Comparison of ENCODE assay signal across 22 cellular contexts in genomic region chr15:99275525-99276128, GRCh38. TPM values are rescaled to one million over a fixed set of nuclear protein-coding genes. Genes with fewer than 3 reads are reported as not detected.
A peak's percentile ranks its signal among the peaks of the same experiment; 100 is the strongest.
DNase-seq lines count a peak whose midpoint lies in the region; ATAC-seq and TF ChIP-seq lines count a peak whose summit lies in the region.
"Had no signal": no experiment of that assay in that cellular context is flagged by ENCODE, and none has a peak within 500 bp of the region (broad histone marks: within the 10 kb centered on the region; RNA-seq: fewer than 3 reads in every experiment).

No MANE protein-coding gene starts in this region.

- H4K91ac ChIP-seq in mesenchymal stem cell (ENCODE audit: low read length): no peak overlapping the region

- peak overlapping the region; percentile 41 for H3K4me3 ChIP-seq in Jurkat, Clone E6-1 (ENCODE audit: low read length)
- H3K4me3 ChIP-seq in mesenchymal stem cell (ENCODE audit: insufficient read depth in 1 of 2, low read depth in 1 of 2, low read length in 2 of 2) (no peak overlapping the region), A673 (ENCODE audit: low read depth, low read length, poor library complexity, severe bottlenecking) (no peak overlapping the region)
- H3K4me3 ChIP-seq: dorsolateral prefrontal cortex, heart left ventricle, sigmoid colon, tibial artery had no signal

- H2BK5ac ChIP-seq in mesenchymal stem cell (ENCODE audit: low read depth, low read length, poor library complexity, severe bottlenecking): peak overlapping the region; percentile 12

- POLR2A ChIA-PET in A673 (lab: Charles Lee; ENCODE audit: low non-redundant PET): no interaction called here

- no peak overlapping the region for H2BK120ac ChIP-seq in mesenchymal stem cell (ENCODE audit: low read depth, low read length)

- H3K4ac ChIP-seq in mesenchymal stem cell (ENCODE audit: low read depth in 1 of 2, low read length in 2 of 2): no peak overlapping the region

- H3K23ac ChIP-seq in mesenchymal stem cell (ENCODE audit: low read length in 2 of 2): no peak overlapping the region

- H3K79me1 ChIP-seq in mesenchymal stem cell (replicated peaks; ENCODE audit: low read length, poor library complexity, severe bottlenecking): peaks cover 11% of the 10 kb centered on the region

- H3K18ac ChIP-seq in mesenchymal stem cell (ENCODE audit: low read depth in 1 of 2, low read length in 2 of 2): no peak overlapping the region

- H3K9me3 ChIP-seq in mesenchymal stem cell (ENCODE audit: control insufficient read depth, low read length): no peaks in the 10 kb centered on the region
- no peaks in the 10 kb centered on the region for H3K9me3 ChIP-seq in A673 (ENCODE audit: low read depth, low read length, poor library complexity, severe bottlenecking)
- H3K9me3 ChIP-seq: heart left ventricle, neutrophil, sigmoid colon, tibial artery had no signal

- no peak overlapping the region for H3K9ac ChIP-seq in mesenchymal stem cell (ENCODE audit: low read length)

- H2AK5ac ChIP-seq in mesenchymal stem cell (ENCODE audit: low read length, severe bottlenecking): no peak overlapping the region

- H3K36me3 ChIP-seq in mesenchymal stem cell (ENCODE audit: control insufficient read depth in 1 of 2, insufficient read depth in 2 of 2, low read depth in 1 of 2, low read length in 2 of 2): peaks cover 0 to 6% of the 10 kb centered on the region in 2 experiments
- H3K36me3 ChIP-seq in A673 (ENCODE audit: insufficient read depth, low read length, poor library complexity, severe bottlenecking): no peaks in the 10 kb centered on the region
- H3K36me3 ChIP-seq: neutrophil, sigmoid colon, tibial artery had no signal

- H3K27me3 ChIP-seq in mesenchymal stem cell (ENCODE audit: control insufficient read depth in 1 of 2, insufficient read depth in 1 of 2, low read length in 2 of 2) (no peaks in the 10 kb centered on the region), A673 (replicated peaks; ENCODE audit: insufficient read depth, low read depth, low read length, poor library complexity) (no peaks in the 10 kb centered on the region)
- H3K27me3 ChIP-seq: dorsolateral prefrontal cortex, heart left ventricle, neutrophil, sigmoid colon, tibial artery had no signal

- H3K4me1 ChIP-seq in mesenchymal stem cell (ENCODE audit: control insufficient read depth, insufficient read depth, low read depth, low read length) (no peaks in the 10 kb centered on the region), A673 (ENCODE audit: insufficient read depth, low read length, poor library complexity, severe bottlenecking) (no peaks in the 10 kb centered on the region)

- no peak overlapping the region for H3K14ac ChIP-seq in mesenchymal stem cell (ENCODE audit: low read length in 2 of 2)

- CTCF ChIA-PET in A673 (lab: Charles Lee): no interaction called here

- peak; percentile 10 to 28 (median 21) for DNase-seq in NCI-H1417 (lab: John Stamatoyannopoulos, UW)
- no peak for DNase-seq in NCI-H1417 treated with DMSO at 0.1 percent for 48 hours (lab: John Stamatoyannopoulos, UW)
- peak; percentile 90 for DNase-seq in Jurkat, Clone E6-1 (ENCODE audit: low read depth, low spot score)
- DNase-seq in mesenchymal stem cell: no peak
- no peak for DNase-seq in A673 (ENCODE audit: low spot score)
- no peak for DNase-seq in central memory CD4-positive, alpha-beta T cell
- DNase-seq: activated CD8-positive, alpha-beta T cell treated with anti-CD3 and anti-CD28 coated beads for 36 hours; activated gamma-delta T cell; heart left ventricle; Karpas-422; NCI-H1930; NCI-H345; OCI-M1; sigmoid colon; stimulated activated naive CD8-positive, alpha-beta T cell treated with anti-CD3 and anti-CD28 coated beads, Interleukin-15, amount 100 ng/mL, for 72 hours; tibial artery had no signal

- no peak overlapping the region for H4K8ac ChIP-seq in mesenchymal stem cell (ENCODE audit: low read length)

- no TSS peak for BruUV-seq in A673 (replicated peaks; lab: Mats Ljungman, UMichigan)

- H2BK12ac ChIP-seq in mesenchymal stem cell (ENCODE audit: low read length in 2 of 2): no peak overlapping the region

- no peak overlapping the region for H3K4me2 ChIP-seq in mesenchymal stem cell (ENCODE audit: low read length, poor library complexity, severe bottlenecking)

- no peak overlapping the region for H2BK15ac ChIP-seq in mesenchymal stem cell (ENCODE audit: low read depth, poor library complexity, severe bottlenecking)

- intact Hi-C loops in A673 (cut with micrococcal nuclease; ENCODE audit: unreplicated experiment): no loop called here

- ATAC-seq in GM18907 (IDR thresholded peaks at IDR 0.05; ENCODE audit: unreplicated experiment) (peak; percentile 48), HG03095 (IDR thresholded peaks at IDR 0.05; ENCODE audit: unreplicated experiment) (no peak)
- ATAC-seq: activated CD8-positive, alpha-beta T cell treated with anti-CD3 and anti-CD28 coated beads for 36 hours; heart left ventricle; stimulated activated naive CD8-positive, alpha-beta T cell treated with anti-CD3 and anti-CD28 coated beads, Interleukin-15, amount 100 ng/mL, for 72 hours had no signal

- H3K27ac ChIP-seq in mesenchymal stem cell (ENCODE audit: low read length, poor library complexity, severe bottlenecking) (no peak overlapping the region), A673 (ENCODE audit: low read depth, low read length, poor library complexity, severe bottlenecking) (no peak overlapping the region)
- H3K27ac ChIP-seq: 22Rv1, epithelial cell of prostate, heart left ventricle, neutrophil, sigmoid colon, tibial artery had no signal

- no peak overlapping the region for H2AFZ ChIP-seq in mesenchymal stem cell (ENCODE audit: low read depth, low read length)

- TF ChIP-seq CTCF in A673 (conservative IDR thresholded peaks at IDR 0.05; ENCODE audit: low read depth, low read length): no peak

- over 99% methylated on average over 5 of the region's 9 CpGs for WGBS in mesenchymal stem cell

RNA-seq across cellular contexts. Expression of gene LRRC28, which starts 24.3 kb away (rescaled TPM):
- 37.8 TPM for polyA plus RNA-seq in Jurkat, Clone E6-1 (2012; ENCODE audit: insufficient read depth, insufficient read length)
- polyA plus RNA-seq in mesenchymal stem cell (2013, experiment 1 of 2): 17.9 TPM
- polyA plus RNA-seq in mesenchymal stem cell (2013, experiment 2 of 2): 18.1 TPM
- 28.4 and 30.7 TPM in 2 replicates for total RNA-seq in A673 (2021)

RNA-seq across cellular contexts. Expression of gene TTC23, which starts 26.2 kb away (rescaled TPM):
- 3.0 TPM for polyA plus RNA-seq in Jurkat, Clone E6-1 (2012; ENCODE audit: insufficient read depth, insufficient read length)
- 17.5 TPM for polyA plus RNA-seq in mesenchymal stem cell (2013, experiment 1 of 2)
- polyA plus RNA-seq in mesenchymal stem cell (2013, experiment 2 of 2): 17.1 TPM
- 13.4 and 15.9 TPM in 2 replicates for total RNA-seq in A673 (2021)

Comparison
In these comparisons a context has a peak if more than half of its experiments do, and no peak if none do; other contexts are left out.
1. DNase-seq: peak in NCI-H1417 (3 of 3) and Jurkat, Clone E6-1 (single experiment); none in NCI-H1417 treated with DMSO at 0.1 percent for 48 hours (single experiment), mesenchymal stem cell (single experiment), A673 (single experiment) and central memory CD4-positive, alpha-beta T cell (single experiment).